In the genomic region with DNA sequence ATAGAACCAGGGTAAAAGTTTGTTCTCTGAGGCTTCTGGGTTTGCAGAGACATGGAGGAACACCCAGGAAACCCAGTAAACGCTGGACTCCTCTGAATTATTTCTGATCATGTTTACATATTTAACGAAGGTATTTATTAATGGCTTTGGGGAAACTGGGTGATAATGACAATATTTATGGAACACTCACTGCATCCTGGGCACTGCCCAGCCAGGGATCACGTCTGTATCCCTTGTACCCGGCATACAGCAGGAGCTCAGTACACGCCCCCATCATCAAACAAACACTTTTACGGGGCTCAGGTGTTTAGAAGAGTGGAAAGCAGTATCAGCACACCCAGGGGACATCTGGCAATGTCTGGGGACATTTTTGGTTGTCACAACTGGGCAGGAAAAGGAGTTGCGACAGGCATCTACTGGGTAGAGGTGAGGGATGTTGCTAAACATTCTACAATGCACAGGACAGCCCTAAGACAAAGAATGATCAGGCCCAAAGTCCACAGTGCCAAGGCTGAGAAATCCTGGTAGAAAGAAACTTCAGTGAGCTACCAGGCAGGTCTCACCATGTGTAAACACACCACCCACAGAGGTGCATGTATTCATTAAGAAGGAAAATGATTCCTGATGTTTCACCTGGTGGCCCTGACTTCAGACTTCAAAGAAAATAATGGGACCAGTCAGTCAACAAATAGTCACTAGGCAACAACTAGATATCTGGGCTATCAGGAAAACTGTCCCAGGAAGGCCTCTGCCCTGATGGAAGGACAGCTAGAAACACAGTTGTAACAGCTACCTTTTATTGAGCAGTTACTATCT, we compare ENCODE assay signal across 10 cellular contexts. TPM values are rescaled to one million over a fixed set of nuclear protein-coding genes. Genes with fewer than 3 reads are reported as not detected.
DNase-seq lines count a peak whose midpoint lies in the region; ATAC-seq, FAIRE-seq and TF ChIP-seq lines count a peak whose summit lies in the region.
"Had no signal": no experiment of that assay in that cellular context is flagged by ENCODE, and none has a peak within 500 bp of the region (broad histone marks: within the 10 kb centered on the region; RNA-seq: fewer than 3 reads in every experiment).

No MANE protein-coding gene starts in this region.

- no peaks in the 10 kb centered on the region for H3K9me3 ChIP-seq in BLaER1 treated with 17β-estradiol and CSF1 and Interleukin-3, amounts not matched to agents 10 nM and 100 nM (replicated peaks in 1 of 11)
- H3K9me3 ChIP-seq in GM23248 (ENCODE audit: low read depth): no peaks in the 10 kb centered on the region

- H3K9ac ChIP-seq in BLaER1 treated with 17β-estradiol and CSF1 and Interleukin-3, amounts not matched to agents 10 nM and 100 nM: peak overlapping the region in 6 of 11 experiments; percentile 6 to 61 (median 24); a peak in 6 of 22 replicates
- H3K9ac ChIP-seq in GM23248: no peak overlapping the region

- peaks cover 72% of the 10 kb centered on the region for H3K79me2 ChIP-seq in GM23248 (ENCODE audit: insufficient read depth)

- POLR2A ChIA-PET in naive thymus-derived CD8-positive, alpha-beta T cell (lab: Charles Lee): interaction anchor here (0.6 kb wide), 1 partner anchor 37 kb away, joined by 3 read pairs; no protein-coding TSS in a partner anchor

- H3F3A ChIP-seq in GM23248 (ENCODE audit: insufficient read depth): peaks cover 40% of the 10 kb centered on the region

- peaks cover 76 to 94% (median 84%) of the 10 kb centered on the region in 10 experiments for H3K4me1 ChIP-seq in BLaER1 treated with 17β-estradiol and CSF1 and Interleukin-3, amounts not matched to agents 10 nM and 100 nM
- H3K4me1 ChIP-seq in GM23248 (ENCODE audit: insufficient read depth): peaks cover 47% of the 10 kb centered on the region

- peaks cover 0 to 27% (median 0%) of the 10 kb centered on the region in 3 donors for H3K36me3 Mint-ChIP-seq in naive thymus-derived CD8-positive, alpha-beta T cell

- peak overlapping the region in 4 of 10 donors; percentile 3 to 15 (median 9) for H3K4me3 Mint-ChIP-seq in naive thymus-derived CD8-positive, alpha-beta T cell

- WGBS in GM23248 (ENCODE audit: low coverage in 1 of 2, low lambda C conversion rate in 2 of 2, missing lambda C conversion rate in 2 of 2), 2 experiments: 91 to 96% methylated on average over 7 of the region's 7 CpGs

- peak overlapping the region; percentile 42 to 97 (median 88) for H3K4me2 ChIP-seq in BLaER1 treated with 17β-estradiol and CSF1 and Interleukin-3, amounts not matched to agents 10 nM and 100 nM
- no peak overlapping the region for H3K4me2 ChIP-seq in GM23248 (ENCODE audit: unreplicated experiment)

- ATAC-seq in naive thymus-derived CD8-positive, alpha-beta T cell: no peak
- no peak for ATAC-seq in HG02798 (IDR thresholded peaks at IDR 0.05; ENCODE audit: poor library complexity, unreplicated experiment)

- H4K20me1 ChIP-seq in BLaER1 treated with 17β-estradiol and CSF1 and Interleukin-3, amounts not matched to agents 10 nM and 100 nM: peaks cover 59 to 99% (median 92%) of the 10 kb centered on the region in 11 experiments; a peak in 21 of 22 replicates
- H4K20me1 ChIP-seq in GM23248 (ENCODE audit: insufficient read depth): no peaks in the 10 kb centered on the region

- peak; percentile 98 for DNase-seq in NCI-H146 treated with DMSO at 0.1 percent for 48 hours (lab: John Stamatoyannopoulos, UW; ENCODE audit: unreplicated experiment)
- DNase-seq in bronchial epithelial cell (ENCODE audit: low read depth): peak; percentile 68
- no peak for DNase-seq in naive thymus-derived CD8-positive, alpha-beta T cell
- no peak for DNase-seq in H4 (ENCODE audit: low spot score)
- DNase-seq in HCEC 1CT: no peak
- DNase-seq in GM23248: no peak

- H3K27ac Mint-ChIP-seq in naive thymus-derived CD8-positive, alpha-beta T cell: peak overlapping the region; percentile 51 to 94 (median 82)

- peak overlapping the region; percentile 0 to 89 (median 54); a peak in 16 of 22 replicates for H3K27ac ChIP-seq in BLaER1 treated with 17β-estradiol and CSF1 and Interleukin-3, amounts not matched to agents 10 nM and 100 nM
- H3K27ac ChIP-seq in GM23248: no peak overlapping the region

- no peak for TF ChIP-seq CTCF in bronchial epithelial cell (IDR thresholded peaks at IDR 0.05; ENCODE audit: insufficient read depth, low read length, severe bottlenecking)

- H3K27me3 Mint-ChIP-seq in naive thymus-derived CD8-positive, alpha-beta T cell: no peaks in the 10 kb centered on the region

- no peaks in the 10 kb centered on the region for H3K9me2 ChIP-seq in GM23248 (ENCODE audit: insufficient read depth)

- FAIRE-seq in bronchial epithelial cell (lab: Jason Lieb, UNC): no peak
- FAIRE-seq: G401.6, TTC549 had no signal

- H3K27me3 ChIP-seq in BLaER1 treated with 17β-estradiol and CSF1 and Interleukin-3, amounts not matched to agents 10 nM and 100 nM: no peaks in the 10 kb centered on the region
- H3K27me3 ChIP-seq in bronchial epithelial cell (ENCODE audit: control insufficient read depth, insufficient read depth, low read length) (no peaks in the 10 kb centered on the region), GM23248 (replicated peaks; ENCODE audit: insufficient read depth) (no peaks in the 10 kb centered on the region)

- H3K36me3 ChIP-seq in BLaER1 treated with 17β-estradiol and CSF1 and Interleukin-3, amounts not matched to agents 10 nM and 100 nM: peaks cover 18 to 74% (median 50%) of the 10 kb centered on the region in 11 experiments
- H3K36me3 ChIP-seq in bronchial epithelial cell (ENCODE audit: control insufficient read depth, insufficient read depth, low read length): peaks cover 2% of the 10 kb centered on the region
- no peaks in the 10 kb centered on the region for H3K36me3 ChIP-seq in GM23248 (ENCODE audit: low read depth)

- H2AFZ ChIP-seq in GM23248: no peak overlapping the region

- no peak overlapping the region for H3K4me3 ChIP-seq in BLaER1 treated with 17β-estradiol and CSF1 and Interleukin-3, amounts not matched to agents 10 nM and 100 nM
- no peak overlapping the region for H3K4me3 ChIP-seq in bronchial epithelial cell (ENCODE audit: low read depth, low read length)
- H3K4me3 ChIP-seq in GM23248: no peak overlapping the region

- no peaks in the 10 kb centered on the region for H3K9me3 Mint-ChIP-seq in naive thymus-derived CD8-positive, alpha-beta T cell

- peaks cover 42 to 91% (median 79%) of the 10 kb centered on the region in 4 donors for H3K4me1 Mint-ChIP-seq in naive thymus-derived CD8-positive, alpha-beta T cell

- in situ Hi-C loops in GM23248 (cut with MboI): no loop called here

RNA-seq across cellular contexts. Expression of a gene that starts 35.3 kb away (rescaled TPM):
- total RNA-seq in bronchial epithelial cell: 13.4 and 14.7 TPM in 2 replicates
- 10 to 100 TPM; 61.8 to 67.8 TPM for total RNA-seq in naive thymus-derived CD8-positive, alpha-beta T cell
- polyA plus RNA-seq in naive thymus-derived CD8-positive, alpha-beta T cell: 10 to 100 TPM in 2 of 3 donors, 1 to 10 TPM in 1; 8.9 to 20.4 (median 13.5) TPM
- total RNA-seq in H4 (2014; rRNA removed; shearing (Covaris generic)): 9.0 and 11.7 TPM in 2 replicates
- 10.2 and 14.3 TPM in 2 replicates for total RNA-seq in GM23248 (2014; rRNA removed; shearing (Covaris generic))
- 12.1 and 12.4 TPM in 2 replicates for polyA plus RNA-seq in GM23248 (2016; fragmentation: Nextera tagmentation; extraction: Ambion mirVana)

Comparison
In these comparisons a context has a peak if more than half of its experiments do, and no peak if none do; other contexts are left out.
1. DNase-seq: peak in NCI-H146 treated with DMSO at 0.1 percent for 48 hours (single experiment) and bronchial epithelial cell (single experiment); none in naive thymus-derived CD8-positive, alpha-beta T cell (0 of 10), H4 (single experiment), HCEC 1CT (single experiment) and GM23248 (single experiment).